Comparison of ENCODE assay signal across 15 cellular contexts in the genomic region with DNA sequence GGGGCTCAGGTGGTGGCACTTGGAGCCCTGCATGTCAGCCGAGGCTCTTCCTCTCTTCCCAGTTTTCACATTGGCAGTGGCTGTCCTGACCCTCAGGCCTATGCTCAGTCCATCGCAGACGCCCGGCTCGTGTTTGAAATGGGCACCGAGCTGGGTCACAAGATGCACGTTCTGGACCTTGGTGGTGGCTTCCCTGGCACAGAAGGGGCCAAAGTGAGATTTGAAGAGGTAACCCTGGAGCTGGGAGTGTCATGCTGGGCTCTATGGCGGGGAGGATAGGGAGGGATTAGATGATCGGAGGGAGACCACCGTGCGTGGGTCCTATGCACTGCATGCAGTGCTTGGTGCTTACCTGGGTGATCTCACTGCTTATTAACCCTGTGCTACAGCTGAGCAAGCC.
"Had no signal": no experiment of that assay in that cellular context is flagged by ENCODE, and none has a peak within 500 bp of the region (broad histone marks: within the 10 kb centered on the region; RNA-seq: fewer than 3 reads in every experiment).

No MANE protein-coding gene starts in this region.

- ATAC-seq: activated T-cell treated with anti-CD3 and anti-CD28 coated beads, Interleukin-2, amount 50 U/mL, for 72 hours; PC-3 had no signal

- DNase-seq: activated CD4-positive, alpha-beta T cell treated with anti-CD3 and anti-CD28 coated beads, Interleukin-2, amount 10 ng/mL, durations not matched to agents 7 days and 5 days; activated CD4-positive, CD25-positive, alpha-beta regulatory T cell; activated CD8-positive, alpha-beta memory T cell treated with anti-CD3 and anti-CD28 coated beads for 24 hours; aorta; central memory CD4-positive, alpha-beta T cell; MM.1S; NCI-H2029 treated with DMSO at 0.1 percent for 48 hours; SIG-M5 had no signal

- H3K27me3 Mint-ChIP-seq: activated CD4-positive, alpha-beta memory T cell treated with anti-CD3 and anti-CD28 coated beads for 36 hours; activated CD4-positive, alpha-beta T cell treated with anti-CD3 and anti-CD28 coated beads, Interleukin-2, amount 10 ng/mL, durations not matched to agents 7 days and 5 days; activated naive CD4-positive, alpha-beta T cell treated with anti-CD3 and anti-CD28 coated beads, Interleukin-2, amount 50 U/mL, for 24 hours had no signal

- H3K36me3 Mint-ChIP-seq: activated CD4-positive, alpha-beta memory T cell treated with anti-CD3 and anti-CD28 coated beads for 36 hours; activated naive CD4-positive, alpha-beta T cell treated with anti-CD3 and anti-CD28 coated beads, Interleukin-2, amount 50 U/mL, for 24 hours had no signal

- H3K9me3 Mint-ChIP-seq: activated CD4-positive, alpha-beta memory T cell treated with anti-CD3 and anti-CD28 coated beads for 36 hours; activated CD4-positive, alpha-beta T cell treated with anti-CD3 and anti-CD28 coated beads, Interleukin-2, amount 10 ng/mL, durations not matched to agents 7 days and 5 days; activated naive CD4-positive, alpha-beta T cell treated with anti-CD3 and anti-CD28 coated beads, Interleukin-2, amount 50 U/mL, for 24 hours; activated T-cell treated with anti-CD3 and anti-CD28 coated beads, Interleukin-2, amount 50 U/mL, for 72 hours; activated T-helper 2 cell treated with anti-CD3 and anti-CD28 coated beads, Interferon-gamma antibody, Interleukin-2, Interleukin-4, amounts not matched to agents 10 μg/mL and 5 μg/mL and 100 μg/mL, durations not matched to agents 14 hours and 24 hours and 36 hours had no signal

- H3K27ac ChIP-seq: VCaP had no signal

- H3K4me3 Mint-ChIP-seq: activated CD4-positive, alpha-beta memory T cell treated with anti-CD3 and anti-CD28 coated beads for 36 hours; activated CD4-positive, alpha-beta T cell treated with anti-CD3 and anti-CD28 coated beads, Interleukin-2, amount 10 ng/mL, durations not matched to agents 7 days and 5 days; activated naive CD4-positive, alpha-beta T cell treated with anti-CD3 and anti-CD28 coated beads, Interleukin-2, amount 50 U/mL, for 24 hours; activated T-cell treated with anti-CD3 and anti-CD28 coated beads, Interleukin-2, amount 50 U/mL, for 72 hours had no signal

- H3K27ac Mint-ChIP-seq: activated CD4-positive, alpha-beta memory T cell treated with anti-CD3 and anti-CD28 coated beads for 36 hours; activated CD4-positive, alpha-beta T cell treated with anti-CD3 and anti-CD28 coated beads, Interleukin-2, amount 10 ng/mL, durations not matched to agents 7 days and 5 days; activated naive CD4-positive, alpha-beta T cell treated with anti-CD3 and anti-CD28 coated beads, Interleukin-2, amount 50 U/mL, for 24 hours; activated T-cell treated with anti-CD3 and anti-CD28 coated beads, Interleukin-2, amount 50 U/mL, for 72 hours; activated T-helper 2 cell treated with anti-CD3 and anti-CD28 coated beads, Interferon-gamma antibody, Interleukin-2, Interleukin-4, amounts not matched to agents 10 μg/mL and 5 μg/mL and 100 μg/mL, durations not matched to agents 14 hours and 24 hours and 36 hours had no signal

- FAIRE-seq: bronchial epithelial cell had no signal
